In genomic region chr5:38453506-38453905, GRCh38 we compare ENCODE assay signal across 8 cellular contexts.
DNase-seq lines count a peak whose midpoint lies in the region; ATAC-seq lines count a peak whose summit lies in the region.

No MANE protein-coding gene starts in this region.

- no peaks in the 10 kb centered on the region for H3K36me3 Mint-ChIP-seq in activated CD4-positive, alpha-beta memory T cell treated with anti-CD3 and anti-CD28 coated beads for 36 hours

- no peak overlapping the region for H3K27ac Mint-ChIP-seq in activated CD4-positive, alpha-beta memory T cell treated with anti-CD3 and anti-CD28 coated beads for 36 hours

- H3K4me3 Mint-ChIP-seq in activated CD4-positive, alpha-beta memory T cell treated with anti-CD3 and anti-CD28 coated beads for 36 hours, result no peak overlapping the region

- H3K27me3 Mint-ChIP-seq in activated CD4-positive, alpha-beta memory T cell treated with anti-CD3 and anti-CD28 coated beads for 36 hours, result peaks cover 65% of the 10 kb centered on the region

- POLR2A ChIA-PET in activated CD4-positive, alpha-beta memory T cell treated with anti-CD3 and anti-CD28 coated beads for 36 hours (lab: Charles Lee), result no interaction called here

- ATAC-seq in GM19452 (IDR thresholded peaks at IDR 0.05; ENCODE audit: unreplicated experiment), result peak; percentile 96
- ATAC-seq in HG03460 (IDR thresholded peaks at IDR 0.05; ENCODE audit: unreplicated experiment), result peak; percentile 98

- no peaks in the 10 kb centered on the region for H3K9me3 Mint-ChIP-seq in activated CD4-positive, alpha-beta memory T cell treated with anti-CD3 and anti-CD28 coated beads for 36 hours

- CTCF ChIA-PET in activated CD4-positive, alpha-beta memory T cell treated with anti-CD3 and anti-CD28 coated beads for 36 hours (lab: Charles Lee), result interaction anchor here (0.7 to 5.3 kb wide), 5 partner anchors 13 to 356 kb away, joined by 3 to 46 read pairs (median 4); no protein-coding TSS in a partner anchor

- intact Hi-C loops in activated CD4-positive, alpha-beta memory T cell treated with anti-CD3 and anti-CD28 coated beads for 36 hours (cut with micrococcal nuclease), result no loop called here

- peaks cover 23% of the 10 kb centered on the region for H3K4me1 Mint-ChIP-seq in activated CD4-positive, alpha-beta memory T cell treated with anti-CD3 and anti-CD28 coated beads for 36 hours (ENCODE audit: low read depth)

- DNase-seq in CD1c-positive myeloid dendritic cell (ENCODE audit: extremely low spot score), result peak; percentile 83
- peak; percentile 54 for DNase-seq in activated CD4-positive, alpha-beta memory T cell treated with anti-CD3 and anti-CD28 coated beads for 36 hours
- DNase-seq in stimulated activated CD4-positive, alpha-beta T cell treated with anti-CD3 and anti-CD28 coated beads, Interleukin-4, amount 100 ng/mL, for 4 hours, result peak; percentile 1 to 22
- no peak for DNase-seq in GOT3 (lab: John Stamatoyannopoulos, UW)
- DNase-seq in EL, result no peak
- no peak for DNase-seq in NCI-H524 (lab: John Stamatoyannopoulos, UW)

Comparison
In these comparisons a context has a peak if more than half of its experiments do, and no peak if none do; other contexts are left out.
1. DNase-seq: peak in CD1c-positive myeloid dendritic cell (single experiment), activated CD4-positive, alpha-beta memory T cell treated with anti-CD3 and anti-CD28 coated beads for 36 hours (single experiment) and stimulated activated CD4-positive, alpha-beta T cell treated with anti-CD3 and anti-CD28 coated beads, Interleukin-4, amount 100 ng/mL, for 4 hours (2 of 2); none in GOT3 (single experiment), EL (single experiment) and NCI-H524 (0 of 2).